9 cellular contexts compared by ENCODE assay signal in genomic region chr12:48296586-48297396, GRCh38. TPM values are rescaled to one million over a fixed set of nuclear protein-coding genes. Genes with fewer than 3 reads are reported as not detected.
A peak's percentile ranks its signal among the peaks of the same experiment; 100 is the strongest.
DNase-seq lines count a peak whose midpoint lies in the region; ATAC-seq and TF ChIP-seq lines count a peak whose summit lies in the region.
"Had no signal": no experiment of that assay in that cellular context is flagged by ENCODE, and none has a peak within 500 bp of the region (broad histone marks: within the 10 kb centered on the region; RNA-seq: fewer than 3 reads in every experiment).

No MANE protein-coding gene starts in this region.

- H3K36me3 Mint-ChIP-seq in CD14-positive monocyte (no peaks in the 10 kb centered on the region), activated B cell treated with CpG ODN at 0.5 μM for 24 hours (ENCODE audit: low read depth) (no peaks in the 10 kb centered on the region)

- DNase-seq in CD14-positive monocyte (ENCODE audit: low spot score) (no peak), activated B cell treated with CpG ODN at 0.5 μM for 24 hours (no peak), cerebellar cortex (ENCODE audit: low spot score) (peak; percentile 90), iPS-NIHi11 (ENCODE audit: low spot score) (peak; percentile 62), sciatic nerve (ENCODE audit: low spot score) (peak; percentile 71)

- H3K27me3 Mint-ChIP-seq in CD14-positive monocyte (ENCODE audit: low read depth in 3 of 3) (peaks cover 0 to 4% (median 3%) of the 10 kb centered on the region in 3 donors), activated B cell treated with CpG ODN at 0.5 μM for 24 hours (peaks cover 16% of the 10 kb centered on the region)

- peak; percentile 60 for ATAC-seq in HG02852 (IDR thresholded peaks at IDR 0.05; ENCODE audit: unreplicated experiment)
- ATAC-seq in activated B cell treated with CpG ODN at 0.5 μM for 24 hours (ENCODE audit: low read depth): peak; percentile 68
- peak; percentile 98 for ATAC-seq in sciatic nerve
- no peak for ATAC-seq in HG03457 (IDR thresholded peaks at IDR 0.05; ENCODE audit: unreplicated experiment)
- no peak for ATAC-seq in GM18498 (IDR thresholded peaks at IDR 0.05; ENCODE audit: unreplicated experiment)
- ATAC-seq: HCT116 had no signal

- peak overlapping the region; percentile 8 to 82 (median 45) for H3K27ac Mint-ChIP-seq in CD14-positive monocyte
- no peak overlapping the region for H3K27ac Mint-ChIP-seq in activated B cell treated with CpG ODN at 0.5 μM for 24 hours

- TF ChIP-seq CTCF in CD14-positive monocyte (IDR thresholded peaks at IDR 0.05) (no peak), activated B cell treated with CpG ODN at 0.5 μM for 24 hours (IDR thresholded peaks at IDR 0.05) (no peak)

- POLR2A ChIA-PET in activated B cell treated with CpG ODN at 0.5 μM for 24 hours (lab: Charles Lee): no interaction called here

- intact Hi-C loops in CD14-positive monocyte (cut with micrococcal nuclease): no loop called here
- intact Hi-C loops in activated B cell treated with CpG ODN at 0.5 μM for 24 hours (cut with micrococcal nuclease): no loop called here
- intact Hi-C loops in sciatic nerve (cut with DNase I): no loop called here

- H3K4me3 Mint-ChIP-seq in CD14-positive monocyte: peak overlapping the region; percentile 89 to 97
- H3K4me3 Mint-ChIP-seq in activated B cell treated with CpG ODN at 0.5 μM for 24 hours: peak overlapping the region; percentile 61

- CTCF ChIA-PET in activated B cell treated with CpG ODN at 0.5 μM for 24 hours (lab: Charles Lee): no interaction called here

- H3K9me3 Mint-ChIP-seq in CD14-positive monocyte: no peaks in the 10 kb centered on the region
- no peaks in the 10 kb centered on the region for H3K9me3 Mint-ChIP-seq in activated B cell treated with CpG ODN at 0.5 μM for 24 hours

- H3K4me1 Mint-ChIP-seq in CD14-positive monocyte (peaks cover 20% of the 10 kb centered on the region), activated B cell treated with CpG ODN at 0.5 μM for 24 hours (peaks cover 10% of the 10 kb centered on the region)

RNA-seq across cellular contexts. Expression of gene ZNF641, which starts 53.9 kb away (rescaled TPM):
- polyA plus RNA-seq in CD14-positive monocyte: 10 to 100 TPM; 12.1 to 12.6 TPM
- total RNA-seq in activated B cell treated with CpG ODN at 0.5 μM for 24 hours (27.6 and 34.5 TPM in 2 replicates), sciatic nerve (24.8 TPM)

Comparison
In these comparisons a context has a peak if more than half of its experiments do, and no peak if none do; other contexts are left out.
1. DNase-seq: peak in cerebellar cortex (single experiment), iPS-NIHi11 (single experiment) and sciatic nerve (single experiment); none in CD14-positive monocyte (single experiment) and activated B cell treated with CpG ODN at 0.5 μM for 24 hours (single experiment).
2. ATAC-seq: peak in HG02852 (single experiment), activated B cell treated with CpG ODN at 0.5 μM for 24 hours (single experiment) and sciatic nerve (single experiment); none in HG03457 (single experiment) and GM18498 (single experiment).